Comparison of ENCODE assay signal across 1 cellular context in genomic region chr20:23007886-23008285, GRCh38.
TF ChIP-seq lines count a peak whose summit lies in the region.

No MANE protein-coding gene starts in this region.

TF ChIP-seq in GM23338, 12 proteins besides CTCF, POLR2A, EP300 and RAD21 (continued from another document):
- TF ChIP-seq, protein P1, sequence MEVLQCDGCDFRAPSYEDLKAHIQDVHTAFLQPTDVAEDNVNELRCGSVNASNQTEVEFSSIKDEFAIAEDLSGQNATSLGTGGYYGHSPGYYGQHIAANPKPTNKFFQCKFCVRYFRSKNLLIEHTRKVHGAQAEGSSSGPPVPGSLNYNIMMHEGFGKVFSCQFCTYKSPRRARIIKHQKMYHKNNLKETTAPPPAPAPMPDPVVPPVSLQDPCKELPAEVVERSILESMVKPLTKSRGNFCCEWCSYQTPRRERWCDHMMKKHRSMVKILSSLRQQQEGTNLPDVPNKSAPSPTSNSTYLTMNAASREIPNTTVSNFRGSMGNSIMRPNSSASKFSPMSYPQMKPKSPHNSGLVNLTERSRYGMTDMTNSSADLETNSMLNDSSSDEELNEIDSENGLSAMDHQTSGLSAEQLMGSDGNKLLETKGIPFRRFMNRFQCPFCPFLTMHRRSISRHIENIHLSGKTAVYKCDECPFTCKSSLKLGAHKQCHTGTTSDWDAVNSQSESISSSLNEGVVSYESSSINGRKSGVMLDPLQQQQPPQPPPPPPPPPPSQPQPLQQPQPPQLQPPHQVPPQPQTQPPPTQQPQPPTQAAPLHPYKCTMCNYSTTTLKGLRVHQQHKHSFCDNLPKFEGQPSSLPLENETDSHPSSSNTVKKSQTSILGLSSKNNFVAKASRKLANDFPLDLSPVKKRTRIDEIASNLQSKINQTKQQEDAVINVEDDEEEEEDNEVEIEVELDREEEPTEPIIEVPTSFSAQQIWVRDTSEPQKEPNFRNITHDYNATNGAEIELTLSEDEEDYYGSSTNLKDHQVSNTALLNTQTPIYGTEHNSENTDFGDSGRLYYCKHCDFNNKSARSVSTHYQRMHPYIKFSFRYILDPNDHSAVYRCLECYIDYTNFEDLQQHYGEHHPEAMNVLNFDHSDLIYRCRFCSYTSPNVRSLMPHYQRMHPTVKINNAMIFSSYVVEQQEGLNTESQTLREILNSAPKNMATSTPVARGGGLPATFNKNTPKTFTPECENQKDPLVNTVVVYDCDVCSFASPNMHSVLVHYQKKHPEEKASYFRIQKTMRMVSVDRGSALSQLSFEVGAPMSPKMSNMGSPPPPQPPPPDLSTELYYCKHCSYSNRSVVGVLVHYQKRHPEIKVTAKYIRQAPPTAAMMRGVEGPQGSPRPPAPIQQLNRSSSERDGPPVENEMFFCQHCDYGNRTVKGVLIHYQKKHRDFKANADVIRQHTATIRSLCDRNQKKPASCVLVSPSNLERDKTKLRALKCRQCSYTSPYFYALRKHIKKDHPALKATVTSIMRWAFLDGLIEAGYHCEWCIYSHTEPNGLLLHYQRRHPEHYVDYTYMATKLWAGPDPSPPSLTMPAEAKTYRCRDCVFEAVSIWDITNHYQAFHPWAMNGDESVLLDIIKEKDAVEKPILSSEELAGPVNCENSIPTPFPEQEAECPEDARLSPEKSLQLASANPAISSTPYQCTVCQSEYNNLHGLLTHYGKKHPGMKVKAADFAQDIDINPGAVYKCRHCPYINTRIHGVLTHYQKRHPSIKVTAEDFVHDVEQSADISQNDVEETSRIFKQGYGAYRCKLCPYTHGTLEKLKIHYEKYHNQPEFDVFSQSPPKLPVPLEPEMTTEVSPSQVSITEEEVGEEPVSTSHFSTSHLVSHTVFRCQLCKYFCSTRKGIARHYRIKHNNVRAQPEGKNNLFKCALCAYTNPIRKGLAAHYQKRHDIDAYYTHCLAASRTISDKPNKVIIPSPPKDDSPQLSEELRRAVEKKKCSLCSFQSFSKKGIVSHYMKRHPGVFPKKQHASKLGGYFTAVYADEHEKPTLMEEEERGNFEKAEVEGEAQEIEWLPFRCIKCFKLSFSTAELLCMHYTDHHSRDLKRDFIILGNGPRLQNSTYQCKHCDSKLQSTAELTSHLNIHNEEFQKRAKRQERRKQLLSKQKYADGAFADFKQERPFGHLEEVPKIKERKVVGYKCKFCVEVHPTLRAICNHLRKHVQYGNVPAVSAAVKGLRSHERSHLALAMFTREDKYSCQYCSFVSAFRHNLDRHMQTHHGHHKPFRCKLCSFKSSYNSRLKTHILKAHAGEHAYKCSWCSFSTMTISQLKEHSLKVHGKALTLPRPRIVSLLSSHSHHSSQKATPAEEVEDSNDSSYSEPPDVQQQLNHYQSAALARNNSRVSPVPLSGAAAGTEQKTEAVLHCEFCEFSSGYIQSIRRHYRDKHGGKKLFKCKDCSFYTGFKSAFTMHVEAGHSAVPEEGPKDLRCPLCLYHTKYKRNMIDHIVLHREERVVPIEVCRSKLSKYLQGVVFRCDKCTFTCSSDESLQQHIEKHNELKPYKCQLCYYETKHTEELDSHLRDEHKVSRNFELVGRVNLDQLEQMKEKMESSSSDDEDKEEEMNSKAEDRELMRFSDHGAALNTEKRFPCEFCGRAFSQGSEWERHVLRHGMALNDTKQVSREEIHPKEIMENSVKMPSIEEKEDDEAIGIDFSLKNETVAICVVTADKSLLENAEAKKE (CRISPR knock-in tag; IDR thresholded peaks at IDR 0.05): no peak
- TF ChIP-seq ZNF331 (CRISPR knock-in tag; IDR thresholded peaks at IDR 0.05; ENCODE audit: low read depth) (no peak), POLR2AphosphoS5 (IDR thresholded peaks at IDR 0.05; ENCODE audit: low read depth) (no peak), CREB1 (CRISPR knock-in tag; IDR thresholded peaks at IDR 0.05; ENCODE audit: low read depth) (no peak), ETS1 (IDR thresholded peaks at IDR 0.05) (no peak)
